26 cellular contexts compared by ENCODE assay signal in the genomic region with DNA sequence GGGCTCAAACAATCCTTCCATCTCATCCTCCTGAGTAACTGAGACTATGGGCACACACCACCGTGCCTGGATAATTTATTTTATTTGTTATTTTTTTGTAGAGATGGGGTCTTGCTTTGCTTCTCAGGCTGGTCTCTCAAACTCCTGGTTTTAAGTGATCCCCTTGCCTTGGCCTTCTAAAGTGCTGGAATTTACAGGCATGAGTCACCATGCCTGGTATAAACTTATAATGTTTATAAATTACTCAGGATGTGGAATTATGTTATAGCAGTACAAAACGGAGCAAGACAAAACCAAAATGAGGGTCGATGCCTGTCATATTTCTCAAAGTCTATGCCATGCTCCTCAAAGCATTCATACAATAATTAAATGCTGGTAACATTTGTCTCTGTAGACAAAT. TPM values are rescaled to one million over a fixed set of nuclear protein-coding genes. Genes with fewer than 3 reads are reported as not detected.
"Had no signal": no experiment of that assay in that cellular context is flagged by ENCODE, and none has a peak within 500 bp of the region (broad histone marks: within the 10 kb centered on the region; RNA-seq: fewer than 3 reads in every experiment).

No MANE protein-coding gene starts in this region.

- H3K9me3 Mint-ChIP-seq: dendritic cell treated with granulocyte-macrophage colony-stimulating factor and Interleukin-4, amounts not matched to agents 40 ng/mL and 50 ng/mL, for 4 days; effector memory CD8-positive, alpha-beta T cell; naive thymus-derived CD8-positive, alpha-beta T cell had no signal

- H3K4me3 ChIP-seq: esophagus squamous epithelium, hepatocyte, skin epidermis, stomach, thoracic aorta had no signal

- H3K36me3 Mint-ChIP-seq: naive thymus-derived CD8-positive, alpha-beta T cell had no signal

- H3K27ac ChIP-seq: epithelial cell of prostate, esophagus squamous epithelium, hepatocyte, neutrophil, skin epidermis, stomach, thoracic aorta had no signal

- H3K4me1 ChIP-seq: esophagus squamous epithelium, stomach had no signal

- H3K27me3 Mint-ChIP-seq: dendritic cell treated with granulocyte-macrophage colony-stimulating factor and Interleukin-4, amounts not matched to agents 40 ng/mL and 50 ng/mL, for 4 days; effector memory CD8-positive, alpha-beta T cell had no signal

- ATAC-seq: effector memory CD8-positive, alpha-beta T cell; naive thymus-derived CD8-positive, alpha-beta T cell; sciatic nerve had no signal

- DNase-seq: effector memory CD8-positive, alpha-beta T cell; esophagus squamous epithelium; foreskin melanocyte; head of caudate nucleus; naive thymus-derived CD8-positive, alpha-beta T cell; stimulated activated CD4-positive, alpha-beta T cell treated with anti-CD3 and anti-CD28 coated beads, Interleukin-12 subunit alpha, Interleukin-12 subunit beta, amount 100 ng/mL, for 4 hours; stimulated activated naive CD4-positive, alpha-beta T cell; stomach; substantia nigra; trophoblast cell had no signal

- H2AFZ ChIP-seq: hepatocyte had no signal

- H3K36me3 ChIP-seq: esophagus squamous epithelium, neutrophil, stomach, thoracic aorta had no signal

- H3K9me3 ChIP-seq: esophagus squamous epithelium, neutrophil, stomach, thoracic aorta had no signal

- H3K27me3 ChIP-seq: esophagus squamous epithelium, hepatocyte, neutrophil, stomach had no signal

- H3K4me3 Mint-ChIP-seq: dendritic cell treated with granulocyte-macrophage colony-stimulating factor and Interleukin-4, amounts not matched to agents 40 ng/mL and 50 ng/mL, for 4 days; effector memory CD8-positive, alpha-beta T cell; naive thymus-derived CD8-positive, alpha-beta T cell had no signal

- H3K4me2 ChIP-seq: hepatocyte had no signal

- H3K27ac Mint-ChIP-seq: dendritic cell treated with granulocyte-macrophage colony-stimulating factor and Interleukin-4, amounts not matched to agents 40 ng/mL and 50 ng/mL, for 4 days; effector memory CD8-positive, alpha-beta T cell; naive thymus-derived CD8-positive, alpha-beta T cell had no signal

- H3K79me2 ChIP-seq: hepatocyte had no signal

- FAIRE-seq: urothelium cell line had no signal

RNA-seq across cellular contexts. Expression of gene TEX13C, which starts 29.8 kb away (rescaled TPM):
- total RNA-seq: esophagus squamous epithelium; hepatocyte; kidney epithelial cell; liver; lung microvascular endothelial cell; mesenteric fat pad; mononuclear cell; naive thymus-derived CD8-positive, alpha-beta T cell; osteoblast; pulmonary artery endothelial cell; sciatic nerve; stomach; thoracic aorta had no signal
- polyA plus RNA-seq: hepatocyte; liver; naive thymus-derived CD8-positive, alpha-beta T cell; neural cell; stomach had no signal
